Comparison of ENCODE assay signal across 8 cellular contexts in genomic region chr10:124916098-124916584, GRCh38. TPM values are rescaled to one million over a fixed set of nuclear protein-coding genes. Genes with fewer than 3 reads are reported as not detected.
DNase-seq lines count a peak whose midpoint lies in the region; ATAC-seq, FAIRE-seq and TF ChIP-seq lines count a peak whose summit lies in the region.

No MANE protein-coding gene starts in this region.

- H3K4me3 ChIP-seq in BJ (ENCODE audit: low read depth, low read length) (peak overlapping the region; percentile 92), PC-3 (ENCODE audit: low read length) (peak overlapping the region; percentile 78), duodenal mucosa (ENCODE audit: low read depth in 1 of 2, low read length in 2 of 2) (peak overlapping the region; percentile 82 to 87), mucosa of stomach (ENCODE audit: low read length) (peak overlapping the region; percentile 94)

- H3K36me3 ChIP-seq in BJ (ENCODE audit: control insufficient read depth, insufficient read depth, low read length) (no peaks in the 10 kb centered on the region), PC-3 (ENCODE audit: low read depth, low read length) (no peaks in the 10 kb centered on the region), duodenal mucosa (ENCODE audit: control insufficient read depth in 1 of 2, insufficient read depth in 2 of 2, low read length in 2 of 2) (no peaks in the 10 kb centered on the region), mucosa of stomach (ENCODE audit: control insufficient read depth, insufficient read depth, low read length) (no peaks in the 10 kb centered on the region)

- FAIRE-seq in GM12891 (lab: Jason Lieb, UNC) (no peak), GM12892 (lab: Jason Lieb, UNC) (no peak)

- peak overlapping the region; percentile 78 for H3K4me2 ChIP-seq in PC-3 (ENCODE audit: low read length)

- peaks cover 19% of the 10 kb centered on the region for H4K20me1 ChIP-seq in PC-3 (ENCODE audit: low read length)

- H3K4me1 ChIP-seq in PC-3 (ENCODE audit: insufficient read depth, low read length) (peaks cover 22% of the 10 kb centered on the region), duodenal mucosa (ENCODE audit: control insufficient read depth in 1 of 2, insufficient read depth in 2 of 2, low read length in 2 of 2) (peaks cover 19 to 21% of the 10 kb centered on the region in 2 donors), mucosa of stomach (ENCODE audit: control insufficient read depth, insufficient read depth, low read length) (peaks cover 6% of the 10 kb centered on the region)

- TF ChIP-seq CTCF in BJ (IDR thresholded peaks at IDR 0.05; ENCODE audit: insufficient read depth, low read depth, low read length) (no peak), PC-3 (conservative IDR thresholded peaks at IDR 0.05; ENCODE audit: low read depth, low read length) (no peak)

- DNase-seq in BJ (ENCODE audit: low read depth) (no peak), PC-3 (peak; percentile 2), HPDE6-E6E7 (ENCODE audit: extremely low spot score) (no peak), GM12891 (ENCODE audit: insufficient read length, low spot score) (no peak), GM12892 (ENCODE audit: insufficient read length) (no peak)

- BruUV-seq in PC-3 (replicated peaks; lab: Mats Ljungman, UMichigan) = TSS peak; percentile 83

- H3F3A ChIP-seq in PC-3 (ENCODE audit: low read length, unreplicated experiment) = peaks cover 4% of the 10 kb centered on the region

- H3K9me3 ChIP-seq in PC-3 (ENCODE audit: low read length) (no peaks in the 10 kb centered on the region), duodenal mucosa (ENCODE audit: control insufficient read depth in 1 of 2, low read length in 2 of 2) (no peaks in the 10 kb centered on the region), mucosa of stomach (ENCODE audit: control insufficient read depth, low read length) (no peaks in the 10 kb centered on the region)

- TF ChIP-seq POLR2A in GM12891 (IDR thresholded peaks at IDR 0.05; ENCODE audit: low read depth, low read length) (no peak), GM12892 (IDR thresholded peaks at IDR 0.05; ENCODE audit: low read depth, low read length) (no peak)

- H3K27ac ChIP-seq in PC-3 (ENCODE audit: low read length) (no peak overlapping the region; the same call in 1 of the 2 replicates), duodenal mucosa (ENCODE audit: low read depth, low read length) (peak overlapping the region; percentile 91)

- H2AFZ ChIP-seq in PC-3 (ENCODE audit: low read length) = peak overlapping the region; percentile 65

- H3K9me2 ChIP-seq in PC-3 (replicated peaks; ENCODE audit: low read length) = no peaks in the 10 kb centered on the region

- no peaks in the 10 kb centered on the region for H3K27me3 ChIP-seq in BJ (ENCODE audit: control insufficient read depth, insufficient read depth, low read length)
- no peaks in the 10 kb centered on the region for H3K27me3 ChIP-seq in PC-3 (ENCODE audit: low read length)
- no peaks in the 10 kb centered on the region for H3K27me3 ChIP-seq in duodenal mucosa (ENCODE audit: control insufficient read depth in 1 of 2, insufficient read depth in 2 of 2, low read length in 2 of 2)
- no peaks in the 10 kb centered on the region for H3K27me3 ChIP-seq in mucosa of stomach (ENCODE audit: control insufficient read depth, insufficient read depth, low read length)

- H3K79me2 ChIP-seq in PC-3 (ENCODE audit: low read length) = peaks cover 38% of the 10 kb centered on the region

- ATAC-seq in GM21526 (IDR thresholded peaks at IDR 0.05; ENCODE audit: low FRiP score, unreplicated experiment) = peak; percentile 1
- ATAC-seq in PC-3 = peak; percentile 7

- intact Hi-C loops in PC-3 (cut with micrococcal nuclease) = loop anchor here (1.0 to 5.0 kb wide), 2 partner anchors 70 to 124 kb away; partner anchors contain the start of gene EEF1AKMT2

- CTCF ChIA-PET in BJ (lab: Yijun Ruan, JAX) = interaction anchor here (0.9 to 1.5 kb wide), 2 partner anchors 12 to 384 kb away, joined by 3 read pairs; no protein-coding TSS in a partner anchor
- CTCF ChIA-PET in PC-3 (lab: Charles Lee) = interaction anchor here (0.7 kb wide), 1 partner anchor 75 kb away, joined by 3 read pairs; no protein-coding TSS in a partner anchor

- H3K9ac ChIP-seq in PC-3 (ENCODE audit: low read length) (peak overlapping the region; percentile 76), duodenal mucosa (ENCODE audit: low read depth in 1 of 2, low read length in 2 of 2) (peak overlapping the region; percentile 86 to 92), mucosa of stomach (ENCODE audit: low read length) (peak overlapping the region; percentile 93)

- POLR2A ChIA-PET in BJ (lab: Charles Lee) (no interaction called here), PC-3 (lab: Charles Lee; ENCODE audit: unreplicated experiment) (interaction anchor here (0.5 kb wide), 1 partner anchor 125 kb away, joined by 3 read pairs; no protein-coding TSS in a partner anchor)

TF ChIP-seq in GM12891, 5 proteins besides CTCF, POLR2A, EP300 and RAD21:
- no peak for TF ChIP-seq SPI1 (IDR thresholded peaks at IDR 0.05; ENCODE audit: low read depth, low read length)
- TF ChIP-seq POLR2AphosphoS5 (IDR thresholded peaks at IDR 0.05; ENCODE audit: low read depth, low read length) = no peak
- TF ChIP-seq TAF1 (IDR thresholded peaks at IDR 0.05; ENCODE audit: low read depth, low read length) = no peak
- TF ChIP-seq POU2F2 (IDR thresholded peaks at IDR 0.05; ENCODE audit: low read depth, low read length) = no peak
- no peak for TF ChIP-seq PAX5 (IDR thresholded peaks at IDR 0.05; ENCODE audit: insufficient read depth, low read length, severe bottlenecking)
TF ChIP-seq in GM12891: peak in this region for 0.

RNA-seq across cellular contexts. Expression of gene ZRANB1, which starts 25.8 kb away (rescaled TPM):
- polyA plus RNA-seq in BJ (2011; rRNA removed) = 9.3 and 15.9 TPM in 2 replicates
- polyA minus RNA-seq in BJ (2011; rRNA and poly(A)+ RNA removed) = 13.6 and 14.3 TPM in 2 replicates
- total RNA-seq in PC-3 (2014; rRNA removed) = 12.8 and 13.1 TPM in 2 replicates
- polyA plus RNA-seq in GM12891 (2012; ENCODE audit: low read depth, missing spikeins) = 5.2 TPM
- polyA plus RNA-seq in GM12892 (2012; ENCODE audit: missing spikeins) = 8.4 TPM
